12 cellular contexts compared by ENCODE assay signal in genomic region chr20:58864346-58864745, GRCh38. TPM values are rescaled to one million over a fixed set of nuclear protein-coding genes. Genes with fewer than 3 reads are reported as not detected.
DNase-seq lines count a peak whose midpoint lies in the region; FAIRE-seq and TF ChIP-seq lines count a peak whose summit lies in the region.
"Had no signal": no experiment of that assay in that cellular context is flagged by ENCODE, and none has a peak within 500 bp of the region (broad histone marks: within the 10 kb centered on the region; RNA-seq: fewer than 3 reads in every experiment).

No MANE protein-coding gene starts in this region.

- no peaks in the 10 kb centered on the region for H4K20me1 ChIP-seq in MM.1S (ENCODE audit: insufficient read depth, low read length)

- no peak overlapping the region for H3K4me2 ChIP-seq in MM.1S (ENCODE audit: low read depth, low read length)

- FAIRE-seq in D721Med (lab: Jason Lieb, UNC) = no peak
- FAIRE-seq in RCC 7860 (lab: Jason Lieb, UNC) = no peak
- FAIRE-seq: endothelial cell of umbilical vein had no signal

- no peak overlapping the region for H2AFZ ChIP-seq in MM.1S (ENCODE audit: low read length)

- POLR2A ChIA-PET in A673 (lab: Charles Lee; ENCODE audit: low non-redundant PET) (no interaction called here), HEK293T (lab: Yijun Ruan, JAX) (no interaction called here)

- H3K9me2 ChIP-seq in MM.1S (replicated peaks; ENCODE audit: insufficient read depth, low read length) = no peaks in the 10 kb centered on the region

- H3K4me3 ChIP-seq in A673 (ENCODE audit: low read depth, low read length, poor library complexity, severe bottlenecking) (no peak overlapping the region), MM.1S (ENCODE audit: low read length) (no peak overlapping the region), brain microvascular endothelial cell (ENCODE audit: low read depth, low read length) (no peak overlapping the region)
- H3K4me3 ChIP-seq: mucosa of descending colon, tibial artery had no signal

- H3K4me1 ChIP-seq in A673 (ENCODE audit: insufficient read depth, low read length, poor library complexity, severe bottlenecking) (no peaks in the 10 kb centered on the region), MM.1S (ENCODE audit: low read length) (no peaks in the 10 kb centered on the region)
- H3K4me1 ChIP-seq: tibial artery had no signal

- H3K9ac ChIP-seq in MM.1S (ENCODE audit: low read length) = no peak overlapping the region

- TF ChIP-seq CTCF in A673 (conservative IDR thresholded peaks at IDR 0.05; ENCODE audit: low read depth, low read length) (peak; percentile 27; the same call in 1 of the 2 replicates), D721Med (IDR thresholded peaks at IDR 0.05; ENCODE audit: insufficient read depth, missing control alignments) (peak; percentile 15), MM.1S (IDR thresholded peaks at IDR 0.05; ENCODE audit: low read length) (peak; percentile 56), brain microvascular endothelial cell (IDR thresholded peaks at IDR 0.05; ENCODE audit: low read depth, low read length, missing control alignments) (peak; percentile 10)

- H3K36me3 ChIP-seq in A673 (ENCODE audit: insufficient read depth, low read length, poor library complexity, severe bottlenecking) (no peaks in the 10 kb centered on the region), MM.1S (replicated peaks; ENCODE audit: insufficient read depth, low read length) (no peaks in the 10 kb centered on the region), brain microvascular endothelial cell (replicated peaks) (no peaks in the 10 kb centered on the region)
- H3K36me3 ChIP-seq: tibial artery had no signal

- peaks cover 63% of the 10 kb centered on the region for H3K27me3 ChIP-seq in A673 (replicated peaks; ENCODE audit: insufficient read depth, low read depth, low read length, poor library complexity)
- peaks cover 14% of the 10 kb centered on the region for H3K27me3 ChIP-seq in MM.1S (replicated peaks; ENCODE audit: insufficient read depth, low read length)
- H3K27me3 ChIP-seq in brain microvascular endothelial cell (replicated peaks) = no peaks in the 10 kb centered on the region

- H3K9me3 ChIP-seq in A673 (ENCODE audit: low read depth, low read length, poor library complexity, severe bottlenecking) (no peaks in the 10 kb centered on the region), MM.1S (replicated peaks; ENCODE audit: insufficient read depth, low read length) (no peaks in the 10 kb centered on the region)
- H3K9me3 ChIP-seq: mucosa of descending colon, tibial artery had no signal

- BruUV-seq in A673 (replicated peaks; lab: Mats Ljungman, UMichigan) = no TSS peak

- intact Hi-C loops in A673 (cut with micrococcal nuclease; ENCODE audit: unreplicated experiment) = no loop called here

- DNase-seq in A673 (ENCODE audit: low spot score) = no peak
- no peak for DNase-seq in D721Med (ENCODE audit: insufficient read length, low spot score)
- DNase-seq in MM.1S = no peak
- DNase-seq in brain microvascular endothelial cell = no peak
- no peak for DNase-seq in HEK293T (ENCODE audit: extremely low spot score)
- DNase-seq in MV-4-11 (lab: John Stamatoyannopoulos, UW) = no peak
- no peak for DNase-seq in RCC 7860 (ENCODE audit: low spot score)
- no peak for DNase-seq in HCEC 1CT
- DNase-seq: mucosa of descending colon, NCI-H446 treated with DMSO at 0.1 percent for 48 hours, tibial artery had no signal

- CTCF ChIA-PET in A673 (lab: Charles Lee) = no interaction called here
- CTCF ChIA-PET in HEK293T (lab: Yijun Ruan, JAX) = interaction anchor here (1.0 kb wide), 1 partner anchor 357 kb away, joined by 3 read pairs; no protein-coding TSS in a partner anchor

- H3K79me2 ChIP-seq in MM.1S (ENCODE audit: low read length) = no peaks in the 10 kb centered on the region

- no peak overlapping the region for H3K27ac ChIP-seq in A673 (ENCODE audit: low read depth, low read length, poor library complexity, severe bottlenecking)
- H3K27ac ChIP-seq in MM.1S (ENCODE audit: low read length) = no peak overlapping the region
- H3K27ac ChIP-seq in brain microvascular endothelial cell = no peak overlapping the region
- H3K27ac ChIP-seq: tibial artery had no signal

- in situ Hi-C loops in brain microvascular endothelial cell (cut with HindIII; ENCODE audit: low pct_ligation_motif_present, low sequenced_read_pairs) = loop anchor here (25.0 kb wide), 1 partner anchor 348 kb away; no protein-coding TSS in a partner anchor

- no peaks in the 10 kb centered on the region for H3F3A ChIP-seq in MM.1S (ENCODE audit: insufficient read depth, low read length)

TF ChIP-seq in HEK293T, 16 proteins besides CTCF, POLR2A, EP300 and RAD21:
- TF ChIP-seq LEF1 (IDR thresholded peaks at IDR 0.05; ENCODE audit: borderline replicate concordance) (no peak), ARNT (IDR thresholded peaks at IDR 0.05) (no peak), CTBP1 (IDR thresholded peaks at IDR 0.05; ENCODE audit: borderline replicate concordance) (no peak)

RNA-seq across cellular contexts. Expression of gene GNAS, which starts 11.8 kb away (rescaled TPM):
- 1,108 and 1,144 TPM in 2 replicates for total RNA-seq in A673 (2021)

RNA-seq across cellular contexts. Expression of gene GNAS-AS1, which starts 13.6 kb away (rescaled TPM):
- total RNA-seq in A673 (2021) = 6.7 and 7.1 TPM in 2 replicates
